In genomic region chr18:11154369-11154982, GRCh38 we compare ENCODE assay signal across 8 cellular contexts. TPM values are rescaled to one million over a fixed set of nuclear protein-coding genes. Genes with fewer than 3 reads are reported as not detected.
DNase-seq lines count a peak whose midpoint lies in the region; ATAC-seq and TF ChIP-seq lines count a peak whose summit lies in the region.

No MANE protein-coding gene starts in this region.

- H3K4me1 ChIP-seq in RWPE2 (ENCODE audit: insufficient read depth, poor library complexity, severe bottlenecking) (no peaks in the 10 kb centered on the region), thoracic aorta (ENCODE audit: control insufficient read depth in 1 of 2, low read depth in 2 of 2) (peaks cover 0 to 8% of the 10 kb centered on the region in 2 donors)

- no peak for ATAC-seq in RWPE2 (ENCODE audit: low read depth)
- ATAC-seq in thoracic aorta (ENCODE audit: insufficient number of reproducible peaks, low FRiP score, low read depth), result no peak
- no peak for ATAC-seq in GM18505 (IDR thresholded peaks at IDR 0.05; ENCODE audit: unreplicated experiment)
- no peak for ATAC-seq in left ventricle myocardium superior

- TF ChIP-seq CTCF in RWPE2 (IDR thresholded peaks at IDR 0.05; ENCODE audit: poor library complexity, severe bottlenecking) (peak; percentile 71), thoracic aorta (IDR thresholded peaks at IDR 0.05) (peak; percentile 46)

- DNase-seq in COLO829 (ENCODE audit: low spot score) (peak; percentile 35), HT-29 (ENCODE audit: low spot score) (peak; percentile 76), RWPE2 (ENCODE audit: low spot score) (no peak), foreskin melanocyte (peak; percentile 24), thoracic aorta (ENCODE audit: low spot score) (no peak), mesenteric fat pad (ENCODE audit: low spot score) (no peak), left ventricle myocardium superior (no peak)

- H3K27me3 ChIP-seq in RWPE2 (ENCODE audit: insufficient read depth, poor library complexity, severe bottlenecking) (peaks cover 34% of the 10 kb centered on the region), thoracic aorta (replicated peaks; ENCODE audit: insufficient read depth) (no peaks in the 10 kb centered on the region)

- H3K9me3 ChIP-seq in RWPE2 (ENCODE audit: severe bottlenecking), result no peaks in the 10 kb centered on the region
- no peaks in the 10 kb centered on the region for H3K9me3 ChIP-seq in thoracic aorta

- H3K36me3 ChIP-seq in RWPE2 (ENCODE audit: low read depth), result no peaks in the 10 kb centered on the region
- no peaks in the 10 kb centered on the region for H3K36me3 ChIP-seq in thoracic aorta

- intact Hi-C loops in left ventricle myocardium superior (cut with micrococcal nuclease), result loop anchor here (5.0 kb wide), 1 partner anchor 592 kb away; no protein-coding TSS in a partner anchor

- H3K27ac ChIP-seq in RWPE2 (ENCODE audit: poor library complexity, severe bottlenecking) (no peak overlapping the region), thoracic aorta (no peak overlapping the region)

- H3K4me3 ChIP-seq in RWPE2 (ENCODE audit: severe bottlenecking) (no peak overlapping the region), thoracic aorta (no peak overlapping the region)

- no peak for TF ChIP-seq POLR2A in GM18505 (IDR thresholded peaks at IDR 0.05; ENCODE audit: borderline replicate concordance, extremely low read depth, insufficient read depth, insufficient read length)

RNA-seq across cellular contexts. Expression of gene PIEZO2, which starts 5.1 kb away (rescaled TPM):
- not detected in 2 replicates for total RNA-seq in HT-29 (2014; rRNA removed; shearing (Covaris generic))
- 10 to 100 TPM in 1 of 2 donors, 1 to 10 TPM in 1; 8.3 to 10.3 TPM for total RNA-seq in thoracic aorta
- 3.1 TPM for total RNA-seq in mesenteric fat pad
- total RNA-seq in left ventricle myocardium superior, result 1.1 TPM

Comparison
In these comparisons a context has a peak if more than half of its experiments do, and no peak if none do; other contexts are left out.
1. DNase-seq: peak in COLO829 (single experiment), HT-29 (single experiment) and foreskin melanocyte (single experiment); none in RWPE2 (single experiment), thoracic aorta (single experiment), mesenteric fat pad (single experiment) and left ventricle myocardium superior (single experiment).